8 cellular contexts compared by ENCODE assay signal in genomic region chr13:24709186-24709913, GRCh38.
DNase-seq lines count a peak whose midpoint lies in the region; ATAC-seq and TF ChIP-seq lines count a peak whose summit lies in the region.

No MANE protein-coding gene starts in this region.

- H3K27ac ChIP-seq in OCI-LY3 (ENCODE audit: low read length) = no peak overlapping the region

- no peaks in the 10 kb centered on the region for H3K79me2 ChIP-seq in OCI-LY3 (ENCODE audit: low read length)

- peaks cover 13% of the 10 kb centered on the region for H3K4me1 Mint-ChIP-seq in activated naive CD4-positive, alpha-beta T cell treated with anti-CD3 and anti-CD28 coated beads, Interleukin-2, amount 50 U/mL, for 24 hours
- H3K4me1 Mint-ChIP-seq in stimulated activated memory B cell treated with anti-CD40 and anti-IgM and Interleukin-4, amounts not matched to agents 10 μg/mL and 1 μg/mL and 100 μg/mL, for 72 hours = peaks cover 16% of the 10 kb centered on the region

- H3K9me3 ChIP-seq in OCI-LY3 (ENCODE audit: insufficient read depth, low read length) = no peaks in the 10 kb centered on the region

- H3K4me1 ChIP-seq in OCI-LY3 (ENCODE audit: low read length) = peaks cover 8% of the 10 kb centered on the region; the same call in 1 of the 2 replicates

- TF ChIP-seq CTCF in OCI-LY3 (IDR thresholded peaks at IDR 0.05; ENCODE audit: low read depth, low read length) = peak; percentile 14; the same call in 1 of the 2 replicates

- no peaks in the 10 kb centered on the region for H3K9me3 Mint-ChIP-seq in activated naive CD4-positive, alpha-beta T cell treated with anti-CD3 and anti-CD28 coated beads, Interleukin-2, amount 50 U/mL, for 24 hours
- no peaks in the 10 kb centered on the region for H3K9me3 Mint-ChIP-seq in stimulated activated memory B cell treated with anti-CD40 and anti-IgM and Interleukin-4, amounts not matched to agents 10 μg/mL and 1 μg/mL and 100 μg/mL, for 72 hours

- no peaks in the 10 kb centered on the region for H4K20me1 ChIP-seq in OCI-LY3 (ENCODE audit: insufficient read depth, low read length)

- H3K4me3 ChIP-seq in OCI-LY3 (ENCODE audit: low read length) = peak overlapping the region; percentile 61

- H2AFZ ChIP-seq in OCI-LY3 (ENCODE audit: low read depth, low read length) = peak overlapping the region; percentile 68; the same call in 1 of the 2 replicates

- no peak overlapping the region for H3K27ac Mint-ChIP-seq in activated naive CD4-positive, alpha-beta T cell treated with anti-CD3 and anti-CD28 coated beads, Interleukin-2, amount 50 U/mL, for 24 hours
- H3K27ac Mint-ChIP-seq in stimulated activated memory B cell treated with anti-CD40 and anti-IgM and Interleukin-4, amounts not matched to agents 10 μg/mL and 1 μg/mL and 100 μg/mL, for 72 hours = no peak overlapping the region

- H3K27me3 ChIP-seq in OCI-LY3 (ENCODE audit: low read depth, low read length) = no peaks in the 10 kb centered on the region

- no peaks in the 10 kb centered on the region for H3K36me3 Mint-ChIP-seq in activated naive CD4-positive, alpha-beta T cell treated with anti-CD3 and anti-CD28 coated beads, Interleukin-2, amount 50 U/mL, for 24 hours
- H3K36me3 Mint-ChIP-seq in stimulated activated memory B cell treated with anti-CD40 and anti-IgM and Interleukin-4, amounts not matched to agents 10 μg/mL and 1 μg/mL and 100 μg/mL, for 72 hours = no peaks in the 10 kb centered on the region

- peak overlapping the region; percentile 67 for H3K4me2 ChIP-seq in OCI-LY3 (ENCODE audit: low read length)

- no peak overlapping the region for H3K9ac ChIP-seq in OCI-LY3 (ENCODE audit: low read length)

- DNase-seq in activated gamma-delta T cell treated with Interleukin-2 at 50 U/mL for 16 hours (peak; percentile 48), activated gamma-delta T cell (lab: John Stamatoyannopoulos, UW) (no peak), RPMI8226 (no peak), superior temporal gyrus (ENCODE audit: extremely low spot score) (no peak), NCI-H1417 treated with DMSO at 0.1 percent for 48 hours (lab: John Stamatoyannopoulos, UW) (no peak)

- H3K4me3 Mint-ChIP-seq in activated naive CD4-positive, alpha-beta T cell treated with anti-CD3 and anti-CD28 coated beads, Interleukin-2, amount 50 U/mL, for 24 hours = peak overlapping the region; percentile 57
- H3K4me3 Mint-ChIP-seq in stimulated activated memory B cell treated with anti-CD40 and anti-IgM and Interleukin-4, amounts not matched to agents 10 μg/mL and 1 μg/mL and 100 μg/mL, for 72 hours = no peak overlapping the region

- peak; percentile 74 for ATAC-seq in stimulated activated memory B cell treated with anti-CD40 and anti-IgM and Interleukin-4, amounts not matched to agents 10 μg/mL and 1 μg/mL and 100 μg/mL, for 72 hours

- no peaks in the 10 kb centered on the region for H3K36me3 ChIP-seq in OCI-LY3 (replicated peaks; ENCODE audit: low read depth, low read length)

- no peaks in the 10 kb centered on the region for H3K27me3 Mint-ChIP-seq in activated naive CD4-positive, alpha-beta T cell treated with anti-CD3 and anti-CD28 coated beads, Interleukin-2, amount 50 U/mL, for 24 hours
- H3K27me3 Mint-ChIP-seq in stimulated activated memory B cell treated with anti-CD40 and anti-IgM and Interleukin-4, amounts not matched to agents 10 μg/mL and 1 μg/mL and 100 μg/mL, for 72 hours = peaks cover 17% of the 10 kb centered on the region
